In genomic region chr18:12274793-12275192, GRCh38 we compare ENCODE assay signal across 24 cellular contexts. TPM values are rescaled to one million over a fixed set of nuclear protein-coding genes. Genes with fewer than 3 reads are reported as not detected.
A peak's percentile ranks its signal among the peaks of the same experiment; 100 is the strongest.
DNase-seq lines count a peak whose midpoint lies in the region; ATAC-seq, FAIRE-seq and TF ChIP-seq lines count a peak whose summit lies in the region.
"Had no signal": no experiment of that assay in that cellular context is flagged by ENCODE, and none has a peak within 500 bp of the region (broad histone marks: within the 10 kb centered on the region; RNA-seq: fewer than 3 reads in every experiment).

No MANE protein-coding gene starts in this region.

- H3K36me3 Mint-ChIP-seq in WTC11, result no peaks in the 10 kb centered on the region
- no peaks in the 10 kb centered on the region for H3K36me3 Mint-ChIP-seq in neural crest cell (ENCODE audit: low read depth)
- H3K36me3 Mint-ChIP-seq: CD4-positive, CD25-positive, alpha-beta regulatory T cell; CD8-positive, alpha-beta T cell had no signal

- no peak overlapping the region for H3K27ac ChIP-seq in HepG2 (ENCODE audit: extremely low read length, insufficient read depth, low read length)
- H3K27ac ChIP-seq in right lobe of liver, result no peak overlapping the region
- H3K27ac ChIP-seq in heart right ventricle, result no peak overlapping the region
- H3K27ac ChIP-seq: 22Rv1, C4-2B had no signal

- DNase-seq in HepG2 (ENCODE audit: low spot score) (no peak), right lobe of liver (no peak), WTC11 (ENCODE audit: low spot score) (no peak), neural crest cell (ENCODE audit: low read depth, low spot score) (no peak), Right ventricle myocardium superior (no peak), heart right ventricle (no peak), SHP77 (lab: John Stamatoyannopoulos, UW) (no peak)
- DNase-seq: AML-193; BE2C; Caco-2; CD4-positive, CD25-positive, alpha-beta regulatory T cell; CD8-positive, alpha-beta T cell; DMS153; DND-41 had no signal

- H3K36me3 ChIP-seq in HepG2 (replicated peaks in 1 of 2; ENCODE audit: control insufficient read depth in 1 of 2, insufficient read depth in 2 of 2, low read length in 2 of 2), result no peaks in the 10 kb centered on the region
- no peaks in the 10 kb centered on the region for H3K36me3 ChIP-seq in right lobe of liver
- no peaks in the 10 kb centered on the region for H3K36me3 ChIP-seq in heart right ventricle
- H3K36me3 ChIP-seq: BE2C, HAP-1 had no signal

- FAIRE-seq in HepG2 (lab: Jason Lieb, UNC), result no peak
- FAIRE-seq: A204.1, G401.6, GM12892, GM19239, H54 had no signal

- H3K27me3 ChIP-seq in HepG2 (ENCODE audit: control insufficient read depth in 1 of 2, insufficient read depth in 2 of 2, low read length in 2 of 2) (peaks cover 0 to 25% of the 10 kb centered on the region in 2 experiments; a peak in 3 of 5 replicates), right lobe of liver (no peaks in the 10 kb centered on the region), heart right ventricle (no peaks in the 10 kb centered on the region)
- H3K27me3 ChIP-seq: BE2C had no signal

- TF ChIP-seq CTCF in HepG2 (CRISPR knock-in tag; IDR thresholded peaks at IDR 0.05) (no peak), right lobe of liver (IDR thresholded peaks at IDR 0.05) (no peak), WTC11 (IDR thresholded peaks at IDR 0.05) (no peak), neural crest cell (conservative IDR thresholded peaks at IDR 0.05) (no peak), heart right ventricle (IDR thresholded peaks at IDR 0.05) (no peak)

- H3K9ac ChIP-seq in HepG2 (ENCODE audit: insufficient read depth, low read depth, low read length), result no peak overlapping the region

- CTCF ChIA-PET in HepG2 (lab: Yijun Ruan, JAX; ENCODE audit: low intra/inter-chr PET ratio, low total read pairs) (no interaction called here), WTC11 (lab: Charles Lee) (no interaction called here)

- ATAC-seq in HepG2, result no peak
- no peak for ATAC-seq in right lobe of liver
- ATAC-seq in WTC11, result no peak
- ATAC-seq in Right ventricle myocardium superior (ENCODE audit: poor library complexity), result no peak
- no peak for ATAC-seq in heart right ventricle
- no peak for ATAC-seq in GM21825 (IDR thresholded peaks at IDR 0.05; ENCODE audit: unreplicated experiment)
- ATAC-seq: CD8-positive, alpha-beta T cell; GM23338 had no signal

- H3K4me3 Mint-ChIP-seq in WTC11 (no peak overlapping the region), neural crest cell (no peak overlapping the region)
- H3K4me3 Mint-ChIP-seq: CD4-positive, CD25-positive, alpha-beta regulatory T cell; CD8-positive, alpha-beta T cell; GM23338 had no signal

- TF ChIP-seq POLR2A in HepG2 (IDR thresholded peaks at IDR 0.05; ENCODE audit: insufficient read depth in 1 of 2, low read depth in 2 of 2, low read length in 2 of 2) (no peak), right lobe of liver (IDR thresholded peaks at IDR 0.05) (no peak)

- H3K4me3 ChIP-seq in HepG2 (replicated peaks in 1 of 3; ENCODE audit: insufficient read depth in 1 of 3, low read depth in 2 of 3, low read length in 3 of 3) (no peak overlapping the region), right lobe of liver (no peak overlapping the region), heart right ventricle (no peak overlapping the region)
- H3K4me3 ChIP-seq: GM23338, HAP-1 had no signal

- H3K9me3 ChIP-seq in HepG2 (ENCODE audit: low read length), result no peaks in the 10 kb centered on the region
- no peaks in the 10 kb centered on the region for H3K9me3 ChIP-seq in right lobe of liver
- H3K9me3 ChIP-seq in heart right ventricle, result no peaks in the 10 kb centered on the region
- H3K9me3 ChIP-seq: BE2C, Caco-2, HAP-1 had no signal

- WGBS in HepG2 (ENCODE audit: low lambda C conversion rate), result 78% methylated on average over 4 of the region's 4 CpGs
- WGBS in right lobe of liver (ENCODE audit: insufficient coverage, low coverage, low lambda C conversion rate, missing lambda C conversion rate), result 89% methylated on average over 4 of the region's 4 CpGs
- 98 to 99% methylated on average over 4 of the region's 4 CpGs for WGBS in heart right ventricle, 2 donors

- H3K4me1 ChIP-seq in HepG2 (ENCODE audit: insufficient read depth, low read length) (peaks cover 31% of the 10 kb centered on the region), right lobe of liver (no peaks in the 10 kb centered on the region), heart right ventricle (peaks cover 12 to 40% (median 24%) of the 10 kb centered on the region in 9 donors)
- H3K4me1 ChIP-seq: BE2C had no signal

- H2AFZ ChIP-seq in HepG2 (ENCODE audit: low read length), result no peak overlapping the region

- no peak overlapping the region for H3K4me2 ChIP-seq in HepG2 (ENCODE audit: low read depth, low read length)
- H3K4me2 ChIP-seq: GM23338 had no signal

- POLR2A ChIA-PET in HepG2 (lab: Yijun Ruan, JAX) (no interaction called here), WTC11 (lab: Charles Lee) (no interaction called here)

- no peaks in the 10 kb centered on the region for H3K79me2 ChIP-seq in HepG2 (ENCODE audit: insufficient read depth, low read length)

- no peaks in the 10 kb centered on the region for H4K20me1 ChIP-seq in HepG2 (ENCODE audit: insufficient read depth, low read length)

- H3K27ac Mint-ChIP-seq in WTC11, result no peak overlapping the region
- H3K27ac Mint-ChIP-seq in neural crest cell (ENCODE audit: unreplicated experiment), result peak overlapping the region; percentile 88
- H3K27ac Mint-ChIP-seq: CD4-positive, CD25-positive, alpha-beta regulatory T cell; CD8-positive, alpha-beta T cell; GM23338 had no signal

- intact Hi-C loops in HepG2 (cut with micrococcal nuclease; ENCODE audit: unreplicated experiment), result loop anchor here (5.0 kb wide), 1 partner anchor 33 kb away; the partner anchor contains the start of gene TUBB6
- intact Hi-C loops in right lobe of liver (cut with DNase I), result no loop called here
- intact Hi-C loops in Right ventricle myocardium superior (cut with DNase I), result no loop called here
- intact Hi-C loops in heart right ventricle (cut with DNase I), result loop anchor here in 4 of 10 donors (5.0 kb wide), 2 partner anchors 33 to 103 kb away; partner anchors contain the start of genes TUBB6 (in 3 of the 4) and AFG3L2 (in 1 of the 4)

- no TSS peak for BruUV-seq in HepG2 (replicated peaks; lab: Mats Ljungman, UMichigan)

- H3K9me3 Mint-ChIP-seq in WTC11 (no peaks in the 10 kb centered on the region), neural crest cell (no peaks in the 10 kb centered on the region)
- H3K9me3 Mint-ChIP-seq: CD4-positive, CD25-positive, alpha-beta regulatory T cell; CD8-positive, alpha-beta T cell; GM23338 had no signal

- H3K27me3 Mint-ChIP-seq in WTC11 (ENCODE audit: low read depth), result no peaks in the 10 kb centered on the region; the same call in 1 of the 2 replicates
- no peaks in the 10 kb centered on the region for H3K27me3 Mint-ChIP-seq in neural crest cell (ENCODE audit: low read depth)

- TF ChIP-seq EP300 in HepG2 (IDR thresholded peaks at IDR 0.05; ENCODE audit: low read depth in 2 of 2, low read length in 2 of 2) (no peak), HepG2 (CRISPR knock-in tag; IDR thresholded peaks at IDR 0.05; ENCODE audit: borderline replicate concordance) (no peak)

- in situ Hi-C loops in HepG2 (cut with HindIII; ENCODE audit: extremely low pct_ligation_motif_present, low pct_unique_long_range_greater_than_20kb), result no loop called here

- no peak for TF ChIP-seq RAD21 in HepG2 (CRISPR knock-in tag; IDR thresholded peaks at IDR 0.05)

- H3K4me1 Mint-ChIP-seq in WTC11, result peaks cover 22% of the 10 kb centered on the region
- H3K4me1 Mint-ChIP-seq in neural crest cell, result peaks cover 14% of the 10 kb centered on the region

RNA-seq across cellular contexts. Expression of gene CIDEA, which starts 20.6 kb away (rescaled TPM):
- total RNA-seq in HepG2 (2016; rRNA removed; fragmentation: Illumina TruSeq; extraction: Trizol), result not detected in 2 replicates
- not detected in 2 replicates for total RNA-seq in HepG2 (2016; cell fraction: cytosol; rRNA removed; fragmentation: Illumina TruSeq; extraction: Trizol; ENCODE audit: low read depth)
- not detected in 2 replicates for total RNA-seq in HepG2 (2016; cell fraction: insoluble cytoplasmic fraction; rRNA removed; fragmentation: Illumina TruSeq; extraction: Trizol)
- total RNA-seq in HepG2 (2016; cell fraction: membrane; rRNA removed; fragmentation: Illumina TruSeq; extraction: Trizol), result not detected in 2 replicates
- not detected in 2 replicates for total RNA-seq in HepG2 (2016; cell fraction: nucleus; rRNA removed; fragmentation: Illumina TruSeq; extraction: Trizol)
- not detected in 2 replicates for polyA plus RNA-seq in HepG2 (2011; rRNA removed)
- polyA plus RNA-seq in HepG2 (2011; cell fraction: cytosol; rRNA removed), result 0.04 TPM in 1 of 2 replicates, not detected in the other
- polyA plus RNA-seq in HepG2 (2011; cell fraction: nucleus; rRNA removed), result not detected in 2 replicates
- polyA plus RNA-seq in HepG2 (2012), result not detected in 2 replicates
- not detected in 2 replicates for polyA plus RNA-seq in HepG2 (2016; cell fraction: cytosol; fragmentation: Illumina TruSeq; extraction: Trizol; ENCODE audit: low read depth)
- polyA plus RNA-seq in HepG2 (2016; cell fraction: insoluble cytoplasmic fraction; fragmentation: Illumina TruSeq; extraction: Trizol; ENCODE audit: low read depth), result not detected in 2 replicates
- polyA plus RNA-seq in HepG2 (2016; cell fraction: membrane; fragmentation: Illumina TruSeq; extraction: Trizol; ENCODE audit: low read depth), result not detected in 2 replicates
- not detected in 2 replicates for polyA plus RNA-seq in HepG2 (2016; cell fraction: nucleus; fragmentation: Illumina TruSeq; extraction: Trizol; ENCODE audit: insufficient read depth, low read depth)
- not detected in 2 replicates for polyA minus RNA-seq in HepG2 (2011; rRNA and poly(A)+ RNA removed; ENCODE audit: low replicate concordance)
- polyA minus RNA-seq in HepG2 (2011; cell fraction: cytosol; rRNA and poly(A)+ RNA removed), result not detected in 2 replicates
- not detected in 2 replicates for polyA minus RNA-seq in HepG2 (2011; cell fraction: nucleus; rRNA and poly(A)+ RNA removed)
- total RNA-seq in right lobe of liver, result not detected
- total RNA-seq in WTC11 (2021), result 0.23 to 0.50 TPM (median 0.23 TPM) in 3 replicates
- total RNA-seq in neural crest cell, result not detected in 2 replicates
- total RNA-seq in Right ventricle myocardium superior, result 0.91 TPM
- 1 to 10 TPM in 4 of 10 donors, under 1 TPM in 4, not detected in 2; 0.37 to 6.8 (median 1.4) TPM for total RNA-seq in heart right ventricle
- 1 to 10 TPM in 1 of 2 donors, under 1 TPM in 1; 0.59 to 2.0 TPM for polyA plus RNA-seq in heart right ventricle
- total RNA-seq: Caco-2; CD4-positive, CD25-positive, alpha-beta regulatory T cell; CD8-positive, alpha-beta T cell; GM23338 had no signal
- polyA plus RNA-seq: CD4-positive, CD25-positive, alpha-beta regulatory T cell had no signal

RNA-seq across cellular contexts. Expression of gene TUBB6, which starts 33.2 kb away (rescaled TPM):
- 9.9 and 13.5 TPM in 2 replicates for total RNA-seq in HepG2 (2016; rRNA removed; fragmentation: Illumina TruSeq; extraction: Trizol)
- 2.6 and 3.9 TPM in 2 replicates for total RNA-seq in HepG2 (2016; cell fraction: cytosol; rRNA removed; fragmentation: Illumina TruSeq; extraction: Trizol; ENCODE audit: low read depth)
- 11.1 and 12.0 TPM in 2 replicates for total RNA-seq in HepG2 (2016; cell fraction: insoluble cytoplasmic fraction; rRNA removed; fragmentation: Illumina TruSeq; extraction: Trizol)
- total RNA-seq in HepG2 (2016; cell fraction: membrane; rRNA removed; fragmentation: Illumina TruSeq; extraction: Trizol), result 6.0 and 7.2 TPM in 2 replicates
- 4.2 and 6.5 TPM in 2 replicates for total RNA-seq in HepG2 (2016; cell fraction: nucleus; rRNA removed; fragmentation: Illumina TruSeq; extraction: Trizol)
- 28.6 and 30.8 TPM in 2 replicates for polyA plus RNA-seq in HepG2 (2011; rRNA removed)
- 30.2 and 44.7 TPM in 2 replicates for polyA plus RNA-seq in HepG2 (2011; cell fraction: cytosol; rRNA removed)
- polyA plus RNA-seq in HepG2 (2011; cell fraction: nucleus; rRNA removed), result 30.6 and 34.0 TPM in 2 replicates
- polyA plus RNA-seq in HepG2 (2012), result 5.6 and 18.7 TPM in 2 replicates
- polyA plus RNA-seq in HepG2 (2016; cell fraction: cytosol; fragmentation: Illumina TruSeq; extraction: Trizol; ENCODE audit: low read depth), result 4.1 and 5.2 TPM in 2 replicates
- 13.8 and 14.5 TPM in 2 replicates for polyA plus RNA-seq in HepG2 (2016; cell fraction: insoluble cytoplasmic fraction; fragmentation: Illumina TruSeq; extraction: Trizol; ENCODE audit: low read depth)
- 4.6 and 4.9 TPM in 2 replicates for polyA plus RNA-seq in HepG2 (2016; cell fraction: membrane; fragmentation: Illumina TruSeq; extraction: Trizol; ENCODE audit: low read depth)
- polyA plus RNA-seq in HepG2 (2016; cell fraction: nucleus; fragmentation: Illumina TruSeq; extraction: Trizol; ENCODE audit: insufficient read depth, low read depth), result 10.3 and 12.3 TPM in 2 replicates
- 60.5 and 149 TPM in 2 replicates for polyA minus RNA-seq in HepG2 (2011; rRNA and poly(A)+ RNA removed; ENCODE audit: low replicate concordance)
- polyA minus RNA-seq in HepG2 (2011; cell fraction: cytosol; rRNA and poly(A)+ RNA removed), result 20.5 and 20.8 TPM in 2 replicates
- 8.5 and 14.0 TPM in 2 replicates for polyA minus RNA-seq in HepG2 (2011; cell fraction: nucleus; rRNA and poly(A)+ RNA removed)
- 10 to 100 TPM in 2 of 6 experiments, 1 to 10 TPM in 4; 2.4 to 18.5 (median 9.0) TPM for total RNA-seq in right lobe of liver
- total RNA-seq in WTC11 (2021), result 137 to 240 TPM (median 149 TPM) in 3 replicates
- 77.8 and 81.8 TPM in 2 replicates for total RNA-seq in neural crest cell
- total RNA-seq in Right ventricle myocardium superior, result 94.6 TPM
- 100 to 1,000 TPM in 4 of 10 donors, 10 to 100 TPM in 6; 62.8 to 216 (median 92.1) TPM for total RNA-seq in heart right ventricle
- polyA plus RNA-seq in heart right ventricle, result 100 to 1,000 TPM in 1 of 2 donors, 10 to 100 TPM in 1; 61.9 to 602 TPM
